1 cellular context compared by ENCODE assay signal in the genomic region with DNA sequence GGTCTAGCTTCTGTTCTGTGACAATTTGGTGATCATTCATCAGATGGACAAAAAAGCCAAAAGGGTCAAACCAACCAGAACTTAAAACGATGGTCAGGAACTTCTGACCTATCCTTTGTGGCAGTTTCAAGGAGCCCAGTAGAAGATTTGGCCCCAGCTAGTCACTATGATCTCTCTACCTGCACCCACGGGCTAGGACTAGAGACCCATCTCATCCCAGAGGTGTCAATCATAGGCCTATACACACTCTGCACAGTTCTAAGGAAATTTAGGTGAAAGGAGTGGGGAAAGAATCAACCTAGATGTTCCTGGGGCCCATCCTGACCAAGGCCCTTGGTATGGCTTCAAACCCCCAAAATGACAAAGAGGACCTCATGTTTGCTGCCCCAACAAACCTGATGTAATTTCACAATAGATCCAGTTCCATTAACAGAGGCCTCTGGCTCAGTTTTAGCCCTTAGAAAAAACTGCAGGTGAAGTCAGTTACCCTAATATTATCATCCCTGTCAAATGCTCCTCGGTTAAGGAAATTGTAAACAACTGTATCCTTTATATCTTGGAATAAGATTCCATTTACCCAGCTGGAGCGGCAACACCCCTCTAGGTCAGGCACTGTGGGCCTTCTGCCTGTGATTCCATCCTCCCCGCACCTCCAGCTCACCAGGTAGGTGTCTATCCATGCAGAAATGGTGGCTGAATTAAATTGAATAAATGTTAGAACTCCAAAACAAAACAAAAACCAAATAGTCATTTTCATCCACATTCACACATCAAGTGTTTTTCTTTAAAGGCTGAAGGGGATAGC.
TF ChIP-seq lines count a peak whose summit lies in the region.

No MANE protein-coding gene starts in this region.

TF ChIP-seq in H1, 55 proteins besides CTCF, POLR2A, EP300 and RAD21:
- no peak for TF ChIP-seq NRF1 (IDR thresholded peaks at IDR 0.05; ENCODE audit: low read depth, low read length)
- TF ChIP-seq KDM4A (IDR thresholded peaks at IDR 0.05; ENCODE audit: low read depth, low read length, severe bottlenecking): no peak
- TF ChIP-seq CTBP2 (IDR thresholded peaks at IDR 0.05; ENCODE audit: borderline replicate concordance, insufficient read depth, insufficient read length, low read length): no peak
- TF ChIP-seq, protein P1, sequence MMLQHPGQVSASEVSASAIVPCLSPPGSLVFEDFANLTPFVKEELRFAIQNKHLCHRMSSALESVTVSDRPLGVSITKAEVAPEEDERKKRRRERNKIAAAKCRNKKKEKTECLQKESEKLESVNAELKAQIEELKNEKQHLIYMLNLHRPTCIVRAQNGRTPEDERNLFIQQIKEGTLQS (IDR thresholded peaks at IDR 0.05; ENCODE audit: insufficient read depth, low read depth, low read length): no peak
- TF ChIP-seq KDM1A (IDR thresholded peaks at IDR 0.05; ENCODE audit: borderline replicate concordance, low read length): no peak
- no peak for TF ChIP-seq CEBPB (IDR thresholded peaks at IDR 0.05; ENCODE audit: low read depth, low read length)
- TF ChIP-seq HDAC2 (IDR thresholded peaks at IDR 0.05; ENCODE audit: borderline replicate concordance in 1 of 2, low read depth in 2 of 2, low read length in 2 of 2): no peak
- no peak for TF ChIP-seq GTF2F1 (IDR thresholded peaks at IDR 0.05; ENCODE audit: borderline replicate concordance, low read depth, low read length)
- TF ChIP-seq PHF8 (conservative IDR thresholded peaks at IDR 0.05; ENCODE audit: low read depth, low read length): no peak
- TF ChIP-seq FOSL1 (IDR thresholded peaks at IDR 0.05; ENCODE audit: insufficient read depth, low read depth, low read length): no peak
- no peak for TF ChIP-seq RBBP5 (IDR thresholded peaks at IDR 0.05; ENCODE audit: borderline replicate concordance, low read depth, low read length)
- TF ChIP-seq POLR2AphosphoS5 (IDR thresholded peaks at IDR 0.05; ENCODE audit: low read depth, low read length): no peak
- TF ChIP-seq TAF7 (optimal IDR thresholded peaks at IDR 0.05; ENCODE audit: borderline replicate concordance, low read depth, low read length): no peak
